ENCODE assay signal across 8 cellular contexts in the genomic region with DNA sequence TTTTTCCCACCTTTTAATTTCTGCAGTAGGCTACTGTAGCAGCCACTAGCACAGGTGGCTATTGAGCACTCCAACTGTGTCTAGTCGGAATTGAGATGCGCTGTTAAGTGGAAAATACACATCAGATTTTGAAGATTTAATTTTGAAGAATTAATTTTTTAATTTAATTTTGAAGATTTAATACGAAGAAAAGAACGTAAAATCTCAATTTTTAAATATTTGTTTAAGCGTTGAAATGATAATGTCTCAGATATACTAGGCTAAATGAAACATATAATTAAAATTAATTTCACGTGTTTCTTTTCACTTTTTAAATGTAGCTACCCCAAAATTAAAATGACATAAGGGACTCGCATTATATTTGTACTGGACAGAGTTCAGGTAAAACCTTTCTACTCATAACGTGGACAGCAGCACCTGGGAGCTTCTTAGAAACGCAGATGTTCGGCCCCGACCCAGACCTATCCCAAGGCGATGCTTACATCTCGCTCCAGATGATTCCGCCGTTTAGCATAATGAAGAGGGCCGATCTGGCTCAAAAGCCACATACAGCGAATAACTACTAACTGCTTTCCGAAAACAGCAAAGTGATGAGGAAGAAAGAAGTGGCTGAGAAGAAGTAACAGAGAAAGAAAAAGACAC. TPM values are rescaled to one million over a fixed set of nuclear protein-coding genes. Genes with fewer than 3 reads are reported as not detected.
A peak's percentile ranks its signal among the peaks of the same experiment; 100 is the strongest.
DNase-seq lines count a peak whose midpoint lies in the region; ATAC-seq, FAIRE-seq and TF ChIP-seq lines count a peak whose summit lies in the region.

No MANE protein-coding gene starts in this region.

- H3K9me3 ChIP-seq in lower lobe of right lung (no peaks in the 10 kb centered on the region), upper lobe of right lung (no peaks in the 10 kb centered on the region)

- H3K27me3 ChIP-seq in lower lobe of right lung (ENCODE audit: low read depth) (no peaks in the 10 kb centered on the region), upper lobe of right lung (no peaks in the 10 kb centered on the region)

- peak; percentile 10 for DNase-seq in NCI-H1436 (lab: John Stamatoyannopoulos, UW)
- no peak for DNase-seq in NCI-H1436 treated with DMSO at 0.1 percent for 48 hours (lab: John Stamatoyannopoulos, UW)
- peak; percentile 47 for DNase-seq in NCI-H146 treated with DMSO at 0.1 percent for 48 hours (lab: John Stamatoyannopoulos, UW; ENCODE audit: unreplicated experiment)
- DNase-seq in cardiac fibroblast (ENCODE audit: low read depth in 2 of 2), result peak; percentile 26 to 41
- DNase-seq in lower lobe of right lung, result no peak
- no peak for DNase-seq in upper lobe of right lung
- no peak for DNase-seq in GM12891 (ENCODE audit: insufficient read length, low spot score)

- H3K4me1 ChIP-seq in lower lobe of right lung, result peaks cover 16% of the 10 kb centered on the region
- H3K4me1 ChIP-seq in upper lobe of right lung, result peaks cover 25% of the 10 kb centered on the region

- H3K4me3 ChIP-seq in cardiac fibroblast (replicated peaks in 1 of 2; ENCODE audit: low read depth in 2 of 2, low read length in 2 of 2), result peak overlapping the region; percentile 69 to 94
- H3K4me3 ChIP-seq in lower lobe of right lung, result peak overlapping the region; percentile 88
- H3K4me3 ChIP-seq in upper lobe of right lung, result peak overlapping the region; percentile 65

- TF ChIP-seq POLR2A in GM12891 (IDR thresholded peaks at IDR 0.05; ENCODE audit: low read depth, low read length), result no peak

- FAIRE-seq in GM12891 (lab: Jason Lieb, UNC), result no peak

- TF ChIP-seq CTCF in cardiac fibroblast (IDR thresholded peaks at IDR 0.05; ENCODE audit: low read depth, low read length) (no peak), lower lobe of right lung (IDR thresholded peaks at IDR 0.05) (no peak), upper lobe of right lung (IDR thresholded peaks at IDR 0.05) (no peak)

- H3K27ac ChIP-seq in lower lobe of right lung (peak overlapping the region; percentile 93), upper lobe of right lung (peak overlapping the region; percentile 87)

- intact Hi-C loops in lower lobe of right lung (cut with DNase I), result no loop called here
- intact Hi-C loops in upper lobe of right lung (cut with DNase I), result no loop called here

- H3K36me3 ChIP-seq in lower lobe of right lung, result no peaks in the 10 kb centered on the region
- no peaks in the 10 kb centered on the region for H3K36me3 ChIP-seq in upper lobe of right lung

- ATAC-seq in lower lobe of right lung (no peak), upper lobe of right lung (no peak), HG03354 (IDR thresholded peaks at IDR 0.05; ENCODE audit: poor library complexity, severe bottlenecking, unreplicated experiment) (no peak)

TF ChIP-seq in GM12891, 5 proteins besides CTCF, POLR2A, EP300 and RAD21:
- no peak for TF ChIP-seq POLR2AphosphoS5 (IDR thresholded peaks at IDR 0.05; ENCODE audit: low read depth, low read length)
- TF ChIP-seq TAF1 (IDR thresholded peaks at IDR 0.05; ENCODE audit: low read depth, low read length), result no peak
- no peak for TF ChIP-seq POU2F2 (IDR thresholded peaks at IDR 0.05; ENCODE audit: low read depth, low read length)
- TF ChIP-seq SPI1 (IDR thresholded peaks at IDR 0.05; ENCODE audit: low read depth, low read length), result no peak
- TF ChIP-seq PAX5 (IDR thresholded peaks at IDR 0.05; ENCODE audit: insufficient read depth, low read length, severe bottlenecking), result no peak

RNA-seq across cellular contexts. Expression of a gene that starts 0.7 kb away (rescaled TPM):
- 29.4 TPM for total RNA-seq in lower lobe of right lung
- 38.0 TPM for total RNA-seq in upper lobe of right lung
- 18.5 TPM for polyA plus RNA-seq in GM12891 (2012; ENCODE audit: low read depth, missing spikeins)

RNA-seq across cellular contexts. Expression of a gene that starts 1.5 kb away (rescaled TPM):
- total RNA-seq in lower lobe of right lung (31.4 TPM), upper lobe of right lung (32.0 TPM)
- polyA plus RNA-seq in GM12891 (2012; ENCODE audit: low read depth, missing spikeins), result 0.59 TPM

RNA-seq across cellular contexts. Expression of a gene that starts 52.3 kb away (rescaled TPM):
- total RNA-seq in lower lobe of right lung (5.0 TPM), upper lobe of right lung (4.4 TPM)
- polyA plus RNA-seq in GM12891 (2012; ENCODE audit: low read depth, missing spikeins), result 16.9 TPM

Comparison
In these comparisons a context has a peak if more than half of its experiments do, and no peak if none do; other contexts are left out.
1. DNase-seq: peak in NCI-H1436 (single experiment), NCI-H146 treated with DMSO at 0.1 percent for 48 hours (single experiment) and cardiac fibroblast (2 of 2); none in NCI-H1436 treated with DMSO at 0.1 percent for 48 hours (single experiment), lower lobe of right lung (single experiment), upper lobe of right lung (single experiment) and GM12891 (single experiment).
2. Peak in every context shown above with its lines, with median percentiles within 50 percentile points of each other: H3K4me3 ChIP-seq.